Comparison of ENCODE assay signal across 27 cellular contexts in genomic region chr5:74183041-74183440, GRCh38.
A peak's percentile ranks its signal among the peaks of the same experiment; 100 is the strongest.
DNase-seq lines count a peak whose midpoint lies in the region; ATAC-seq, FAIRE-seq and TF ChIP-seq lines count a peak whose summit lies in the region.
"Had no signal": no experiment of that assay in that cellular context is flagged by ENCODE, and none has a peak within 500 bp of the region (broad histone marks: within the 10 kb centered on the region; RNA-seq: fewer than 3 reads in every experiment).

No MANE protein-coding gene starts in this region.

- 37 to 53% (median 41%) methylated on average over 8 of the region's 8 CpGs for WGBS in psoas muscle, 3 donors
- WGBS in stomach, 5 donors = 46 to 75% (median 65%) methylated on average over 8 of the region's 8 CpGs

- H3K27ac ChIP-seq in keratinocyte (ENCODE audit: control insufficient read depth, insufficient read depth, low read length) (no peak overlapping the region), psoas muscle (no peak overlapping the region), stomach (no peak overlapping the region)
- H3K27ac ChIP-seq: Peyer's patch had no signal

- H3K27me3 ChIP-seq in keratinocyte (ENCODE audit: control insufficient read depth, extremely low read depth, insufficient read depth, low read length) = peaks cover 7% of the 10 kb centered on the region
- H3K27me3 ChIP-seq in psoas muscle (ENCODE audit: insufficient read depth in 3 of 3, low read length in 2 of 3) = no peaks in the 10 kb centered on the region
- H3K27me3 ChIP-seq in stomach = no peaks in the 10 kb centered on the region
- H3K27me3 ChIP-seq: Peyer's patch had no signal

- H3K36me3 ChIP-seq in keratinocyte (ENCODE audit: control insufficient read depth in 2 of 2, extremely low read depth in 1 of 2, insufficient read depth in 2 of 2, low read length in 2 of 2) (no peaks in the 10 kb centered on the region), psoas muscle (ENCODE audit: insufficient read depth in 1 of 2, low read depth in 1 of 2) (no peaks in the 10 kb centered on the region), stomach (no peaks in the 10 kb centered on the region)
- H3K36me3 ChIP-seq: HAP-1, Peyer's patch had no signal

- H3K4me2 ChIP-seq in keratinocyte (ENCODE audit: control insufficient read depth, extremely low read depth, insufficient read depth, low read depth, low read length) = peak overlapping the region; percentile 20

- DNase-seq in NCI-H226 = peak; percentile 7
- DNase-seq in amniotic epithelial cell (ENCODE audit: low read depth) = peak; percentile 42
- DNase-seq in keratinocyte (ENCODE audit: low read depth, low spot score) = no peak
- no peak for DNase-seq in psoas muscle
- no peak for DNase-seq in activated gamma-delta T cell (lab: John Stamatoyannopoulos, UW)
- DNase-seq in stomach = no peak
- no peak for DNase-seq in activated gamma-delta T cell treated with Interleukin-2 at 50 U/mL for 16 hours
- DNase-seq: C1 segment of cervical spinal cord, COR-L47, DMS53, GOT3, HFFc6, IMR-90, KG1, NCI-H1092, NCI-H1417 treated with DMSO at 0.1 percent for 48 hours, NCI-H1694 treated with DMSO at 0.1 percent for 48 hours, NCI-H2081, NCI-H2227 treated with DMSO at 0.1 percent for 48 hours, NCI-H510A, NCI-H69, Peyer's patch had no signal

- intact Hi-C loops in psoas muscle (cut with DNase I) = no loop called here
- intact Hi-C loops in stomach (cut with DNase I; ENCODE audit: low total_unique reads) = no loop called here

- peak; percentile 55 for FAIRE-seq in keratinocyte (lab: Jason Lieb, UNC)
- FAIRE-seq: A204.1, GM18507 had no signal

- no peaks in the 10 kb centered on the region for H3K9me1 ChIP-seq in keratinocyte (ENCODE audit: control insufficient read depth, extremely low read depth, insufficient read depth, low read length)

- peak; percentile 83 to 95 (median 91) for ATAC-seq in psoas muscle
- ATAC-seq in GM21381 (IDR thresholded peaks at IDR 0.05; ENCODE audit: unreplicated experiment) = no peak
- ATAC-seq: SK-N-SH treated with all-trans-retinoic acid at 6 μM for 48 hours had no signal

- no peaks in the 10 kb centered on the region for H3K79me2 ChIP-seq in keratinocyte (ENCODE audit: control insufficient read depth, insufficient read depth, low read length)

- no peak for TF ChIP-seq POLR2A in stomach (IDR thresholded peaks at IDR 0.05)

- H2AFZ ChIP-seq in keratinocyte (ENCODE audit: control insufficient read depth, low read length) = no peak overlapping the region

- H3K9ac ChIP-seq in keratinocyte (ENCODE audit: control insufficient read depth, extremely low read depth, insufficient read depth, low read length) = no peak overlapping the region

- H3K4me3 ChIP-seq in keratinocyte (ENCODE audit: control insufficient read depth in 2 of 3, extremely low read depth in 1 of 3, insufficient read depth in 2 of 3, low read depth in 1 of 3, low read length in 3 of 3) = no peak overlapping the region
- no peak overlapping the region for H3K4me3 ChIP-seq in psoas muscle
- H3K4me3 ChIP-seq in stomach = no peak overlapping the region
- H3K4me3 ChIP-seq: HAP-1, Peyer's patch had no signal

- dilution Hi-C loops in keratinocyte (cut with MboI; ENCODE audit: extremely low pct_ligation_motif_present, low sequenced_read_pairs) = no loop called here

- TF ChIP-seq EP300 in stomach (IDR thresholded peaks at IDR 0.05) = no peak

- H3K4me1 ChIP-seq in keratinocyte (ENCODE audit: control insufficient read depth, extremely low read depth, insufficient read depth, low read length) (peaks cover 8% of the 10 kb centered on the region), psoas muscle (peaks cover 20% of the 10 kb centered on the region), stomach (peaks cover 0 to 4% (median 0%) of the 10 kb centered on the region in 4 donors)
- H3K4me1 ChIP-seq: Peyer's patch had no signal

- H3K9me3 ChIP-seq in keratinocyte (ENCODE audit: control insufficient read depth, low read depth, low read length) (no peaks in the 10 kb centered on the region), psoas muscle (no peaks in the 10 kb centered on the region), stomach (no peaks in the 10 kb centered on the region)
- H3K9me3 ChIP-seq: HAP-1, Peyer's patch had no signal

- no peaks in the 10 kb centered on the region for H4K20me1 ChIP-seq in keratinocyte (ENCODE audit: control insufficient read depth, extremely low read depth, insufficient read depth, low read length)

- no peak for TF ChIP-seq CTCF in keratinocyte (optimal IDR thresholded peaks at IDR 0.05 in 1 of 3, IDR thresholded peaks at IDR 0.05 in 1 of 3, conservative IDR thresholded peaks at IDR 0.05 in 1 of 3; ENCODE audit: extremely low read depth in 1 of 3, insufficient read depth in 2 of 3, low read length in 3 of 3)
- TF ChIP-seq CTCF in psoas muscle (IDR thresholded peaks at IDR 0.05) = no peak
- no peak for TF ChIP-seq CTCF in stomach (IDR thresholded peaks at IDR 0.05)

Comparison
In these comparisons a context has a peak if more than half of its experiments do, and no peak if none do; other contexts are left out.
1. DNase-seq: peak in NCI-H226 (single experiment) and amniotic epithelial cell (single experiment); none in keratinocyte (single experiment), psoas muscle (0 of 2), activated gamma-delta T cell (single experiment), stomach (single experiment) and activated gamma-delta T cell treated with Interleukin-2 at 50 U/mL for 16 hours (single experiment).